Comparison of ENCODE assay signal across 35 cellular contexts in the genomic region with DNA sequence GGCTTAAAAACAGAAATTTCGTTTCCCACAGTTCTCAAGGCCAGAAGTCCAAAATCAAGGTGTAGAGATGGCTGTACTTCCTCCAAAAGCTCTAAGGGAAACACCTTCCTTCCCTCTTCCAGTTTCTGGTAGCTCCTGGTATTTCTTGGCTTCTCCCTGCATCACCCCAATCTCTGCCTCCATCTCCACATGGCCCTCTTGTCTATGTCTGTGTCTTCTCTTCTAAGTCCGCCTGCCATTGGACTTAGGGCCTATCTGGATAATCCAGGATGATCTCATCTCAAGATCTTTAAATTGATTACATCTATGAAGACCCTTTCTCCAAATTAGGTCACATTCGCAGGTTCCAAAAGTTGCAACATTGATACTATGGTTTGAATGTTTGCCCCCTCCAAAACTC.
"Had no signal": no experiment of that assay in that cellular context is flagged by ENCODE, and none has a peak within 500 bp of the region (broad histone marks: within the 10 kb centered on the region; RNA-seq: fewer than 3 reads in every experiment).

No MANE protein-coding gene starts in this region.

- H3K4me3 ChIP-seq: ascending aorta, cardiac muscle cell had no signal

- H3K27me3 Mint-ChIP-seq: activated CD4-positive, alpha-beta T cell treated with anti-CD3 and anti-CD28 coated beads for 36 hours; activated CD4-positive, alpha-beta T cell treated with anti-CD3 and anti-CD28 coated beads, Interleukin-2, amount 10 ng/mL, durations not matched to agents 7 days and 5 days; activated CD8-positive, alpha-beta memory T cell treated with anti-CD3 and anti-CD28 coated beads, Interleukin-2, amount 10 ng/mL, durations not matched to agents 7 days and 5 days; activated naive CD4-positive, alpha-beta T cell treated with anti-CD3 and anti-CD28 coated beads, Interleukin-2, amount 10 ng/mL, durations not matched to agents 7 days and 5 days; activated naive CD4-positive, alpha-beta T cell treated with anti-CD3 and anti-CD28 coated beads, Interleukin-2, amount 50 U/mL, for 24 hours; activated naive CD8-positive, alpha-beta T cell; activated naive CD8-positive, alpha-beta T cell treated with anti-CD3 and anti-CD28 coated beads, Interleukin-2, amount 10 ng/mL, durations not matched to agents 7 days and 5 days; activated naive CD8-positive, alpha-beta T cell treated with anti-CD3 and anti-CD28 coated beads, Interleukin-2, amount 50 U/mL, for 24 hours; activated T-cell treated with anti-CD3 and anti-CD28 coated beads, Interleukin-2, amount 50 U/mL, for 24 hours; brain had no signal

- H3K27me3 ChIP-seq: ascending aorta, cardiac muscle cell had no signal

- H3K36me3 Mint-ChIP-seq: activated CD8-positive, alpha-beta memory T cell treated with anti-CD3 and anti-CD28 coated beads, Interleukin-2, amount 10 ng/mL, durations not matched to agents 7 days and 5 days; activated naive CD4-positive, alpha-beta T cell treated with anti-CD3 and anti-CD28 coated beads, Interleukin-2, amount 10 ng/mL, durations not matched to agents 7 days and 5 days; activated naive CD4-positive, alpha-beta T cell treated with anti-CD3 and anti-CD28 coated beads, Interleukin-2, amount 50 U/mL, for 24 hours; activated naive CD8-positive, alpha-beta T cell; activated naive CD8-positive, alpha-beta T cell treated with anti-CD3 and anti-CD28 coated beads, Interleukin-2, amount 10 ng/mL, durations not matched to agents 7 days and 5 days; brain; WTC11 had no signal

- H3K4me1 ChIP-seq: ascending aorta had no signal

- H3K4me3 Mint-ChIP-seq: activated CD4-positive, alpha-beta memory T cell treated with anti-CD3 and anti-CD28 coated beads, Interleukin-2, amount 10 ng/mL, durations not matched to agents 7 days and 5 days; activated CD4-positive, alpha-beta T cell treated with anti-CD3 and anti-CD28 coated beads for 36 hours; activated CD4-positive, alpha-beta T cell treated with anti-CD3 and anti-CD28 coated beads, Interleukin-2, amount 10 ng/mL, durations not matched to agents 7 days and 5 days; activated CD8-positive, alpha-beta memory T cell treated with anti-CD3 and anti-CD28 coated beads, Interleukin-2, amount 10 ng/mL, durations not matched to agents 7 days and 5 days; activated CD8-positive, alpha-beta T cell treated with anti-CD3 and anti-CD28 coated beads, Interleukin-2, amount 10 ng/mL, durations not matched to agents 7 days and 5 days; activated naive CD4-positive, alpha-beta T cell treated with anti-CD3 and anti-CD28 coated beads, Interleukin-2, amount 10 ng/mL, durations not matched to agents 7 days and 5 days; activated naive CD4-positive, alpha-beta T cell treated with anti-CD3 and anti-CD28 coated beads, Interleukin-2, amount 50 U/mL, for 24 hours; activated naive CD8-positive, alpha-beta T cell; activated naive CD8-positive, alpha-beta T cell treated with anti-CD3 and anti-CD28 coated beads, Interleukin-2, amount 10 ng/mL, durations not matched to agents 7 days and 5 days; activated naive CD8-positive, alpha-beta T cell treated with anti-CD3 and anti-CD28 coated beads, Interleukin-2, amount 50 U/mL, for 24 hours; activated T-cell treated with anti-CD3 and anti-CD28 coated beads, Interleukin-2, amount 50 U/mL, for 24 hours; brain; central memory CD8-positive, alpha-beta T cell; T-helper 1 cell treated with Interleukin-12 subunit alpha and Interleukin-12 subunit beta and Interleukin-4 antibody, amounts not matched to agents 30 μg/mL and 1 μg/mL, for 36 hours; WTC11 had no signal

- H3K9me3 Mint-ChIP-seq: activated CD4-positive, alpha-beta memory T cell treated with anti-CD3 and anti-CD28 coated beads, Interleukin-2, amount 10 ng/mL, durations not matched to agents 7 days and 5 days; activated CD4-positive, alpha-beta T cell treated with anti-CD3 and anti-CD28 coated beads, Interleukin-2, amount 10 ng/mL, durations not matched to agents 7 days and 5 days; activated naive CD4-positive, alpha-beta T cell treated with anti-CD3 and anti-CD28 coated beads, Interleukin-2, amount 10 ng/mL, durations not matched to agents 7 days and 5 days; activated naive CD4-positive, alpha-beta T cell treated with anti-CD3 and anti-CD28 coated beads, Interleukin-2, amount 50 U/mL, for 24 hours; activated naive CD8-positive, alpha-beta T cell treated with anti-CD3 and anti-CD28 coated beads, Interleukin-2, amount 10 ng/mL, durations not matched to agents 7 days and 5 days; activated naive CD8-positive, alpha-beta T cell treated with anti-CD3 and anti-CD28 coated beads, Interleukin-2, amount 50 U/mL, for 24 hours; activated T-cell treated with anti-CD3 and anti-CD28 coated beads, Interleukin-2, amount 50 U/mL, for 24 hours; activated T-helper 2 cell treated with anti-CD3 and anti-CD28 coated beads, Interferon-gamma antibody, Interleukin-2, Interleukin-4, amounts not matched to agents 10 μg/mL and 5 μg/mL and 100 μg/mL, durations not matched to agents 14 hours and 24 hours and 36 hours; central memory CD8-positive, alpha-beta T cell; T-helper 1 cell treated with Interleukin-12 subunit alpha and Interleukin-12 subunit beta and Interleukin-4 antibody, amounts not matched to agents 30 μg/mL and 1 μg/mL, for 36 hours had no signal

- H3K27ac ChIP-seq: ascending aorta, cardiac muscle cell, VCaP had no signal

- H3K9me3 ChIP-seq: ascending aorta had no signal

- H3K36me3 ChIP-seq: ascending aorta, cardiac muscle cell had no signal

- H3K27ac Mint-ChIP-seq: activated CD4-positive, alpha-beta memory T cell treated with anti-CD3 and anti-CD28 coated beads, Interleukin-2, amount 10 ng/mL, durations not matched to agents 7 days and 5 days; activated CD4-positive, alpha-beta T cell treated with anti-CD3 and anti-CD28 coated beads for 36 hours; activated CD4-positive, alpha-beta T cell treated with anti-CD3 and anti-CD28 coated beads, Interleukin-2, amount 10 ng/mL, durations not matched to agents 7 days and 5 days; activated CD8-positive, alpha-beta memory T cell treated with anti-CD3 and anti-CD28 coated beads, Interleukin-2, amount 10 ng/mL, durations not matched to agents 7 days and 5 days; activated CD8-positive, alpha-beta T cell treated with anti-CD3 and anti-CD28 coated beads, Interleukin-2, amount 10 ng/mL, durations not matched to agents 7 days and 5 days; activated naive CD4-positive, alpha-beta T cell treated with anti-CD3 and anti-CD28 coated beads, Interleukin-2, amount 10 ng/mL, durations not matched to agents 7 days and 5 days; activated naive CD4-positive, alpha-beta T cell treated with anti-CD3 and anti-CD28 coated beads, Interleukin-2, amount 50 U/mL, for 24 hours; activated naive CD8-positive, alpha-beta T cell; activated naive CD8-positive, alpha-beta T cell treated with anti-CD3 and anti-CD28 coated beads, Interleukin-2, amount 10 ng/mL, durations not matched to agents 7 days and 5 days; activated naive CD8-positive, alpha-beta T cell treated with anti-CD3 and anti-CD28 coated beads, Interleukin-2, amount 50 U/mL, for 24 hours; activated T-cell treated with anti-CD3 and anti-CD28 coated beads, Interleukin-2, amount 50 U/mL, for 24 hours; activated T-helper 2 cell treated with anti-CD3 and anti-CD28 coated beads, Interferon-gamma antibody, Interleukin-2, Interleukin-4, amounts not matched to agents 10 μg/mL and 5 μg/mL and 100 μg/mL, durations not matched to agents 14 hours and 24 hours and 36 hours; brain; T-helper 1 cell treated with Interleukin-12 subunit alpha and Interleukin-12 subunit beta and Interleukin-4 antibody, amounts not matched to agents 30 μg/mL and 1 μg/mL, for 36 hours; WTC11 had no signal

- DNase-seq: activated CD4-positive, alpha-beta memory T cell treated with anti-CD3 and anti-CD28 coated beads, Interleukin-2, amount 10 ng/mL, durations not matched to agents 7 days and 5 days; activated CD4-positive, alpha-beta T cell treated with anti-CD3 and anti-CD28 coated beads for 1 hour; activated CD4-positive, alpha-beta T cell treated with anti-CD3 and anti-CD28 coated beads for 36 hours; activated CD4-positive, alpha-beta T cell treated with anti-CD3 and anti-CD28 coated beads for 48 hours; activated CD4-positive, alpha-beta T cell treated with anti-CD3 and anti-CD28 coated beads, Interleukin-2, amount 10 ng/mL, durations not matched to agents 7 days and 5 days; activated CD4-positive, alpha-beta T cell treated with anti-CD3 and anti-CD28 coated beads, Interleukin-2, amount 50 U/mL, for 48 hours; activated CD4-positive, CD25-positive, alpha-beta regulatory T cell; activated CD8-positive, alpha-beta memory T cell treated with anti-CD3 and anti-CD28 coated beads for 24 hours; activated CD8-positive, alpha-beta memory T cell treated with anti-CD3 and anti-CD28 coated beads, Interleukin-2, amount 10 ng/mL, durations not matched to agents 7 days and 5 days; activated CD8-positive, alpha-beta memory T cell treated with anti-CD3 and anti-CD28 coated beads, Interleukin-2, amount 50 U/mL, for 48 hours; activated CD8-positive, alpha-beta T cell treated with anti-CD3 and anti-CD28 coated beads, Interleukin-2, amount 10 ng/mL, durations not matched to agents 7 days and 5 days; activated effector memory CD4-positive, alpha-beta T cell treated with Interleukin-2 at 50 U/mL for 16 hours; activated gamma-delta T cell; activated naive CD4-positive, alpha-beta T cell treated with anti-CD3 and anti-CD28 coated beads, Interleukin-2, amount 10 ng/mL, durations not matched to agents 7 days and 5 days; activated naive CD4-positive, alpha-beta T cell treated with Interleukin-2 at 50 U/mL for 16 hours; activated naive CD8-positive, alpha-beta T cell treated with anti-CD3 and anti-CD28 coated beads, Interleukin-2, amount 10 ng/mL, durations not matched to agents 7 days and 5 days; activated naive CD8-positive, alpha-beta T cell treated with anti-CD3 and anti-CD28 coated beads, Interleukin-2, amount 50 U/mL, for 24 hours; activated T-cell treated with anti-CD3 and anti-CD28 coated beads, Interleukin-2, amount 50 U/mL, for 24 hours; activated T-cell treated with anti-CD3 and anti-CD28 coated beads, Interleukin-2, amount 50 U/mL, for 48 hours; amygdala; anterior cingulate cortex; caudate nucleus; T-helper 1 cell; T1000 had no signal

- ATAC-seq: activated CD4-positive, alpha-beta T cell treated with anti-CD3 and anti-CD28 coated beads for 36 hours; activated CD4-positive, CD25-positive, alpha-beta regulatory T cell treated with anti-CD3 and anti-CD28 coated beads, Interleukin-2, amount 50 U/mL, for 24 hours; activated CD8-positive, alpha-beta memory T cell treated with anti-CD3 and anti-CD28 coated beads, Interleukin-2, amount 10 ng/mL, durations not matched to agents 7 days and 5 days; activated CD8-positive, alpha-beta T cell treated with anti-CD3 and anti-CD28 coated beads, Interleukin-2, amount 10 ng/mL, durations not matched to agents 7 days and 5 days; activated naive CD8-positive, alpha-beta T cell treated with anti-CD3 and anti-CD28 coated beads, Interleukin-2, amount 50 U/mL, for 24 hours; WTC11 had no signal

- H3K4me1 Mint-ChIP-seq: activated CD4-positive, alpha-beta memory T cell treated with anti-CD3 and anti-CD28 coated beads, Interleukin-2, amount 10 ng/mL, durations not matched to agents 7 days and 5 days; activated CD4-positive, alpha-beta T cell treated with anti-CD3 and anti-CD28 coated beads for 36 hours; activated CD4-positive, alpha-beta T cell treated with anti-CD3 and anti-CD28 coated beads, Interleukin-2, amount 10 ng/mL, durations not matched to agents 7 days and 5 days; activated CD8-positive, alpha-beta memory T cell treated with anti-CD3 and anti-CD28 coated beads, Interleukin-2, amount 10 ng/mL, durations not matched to agents 7 days and 5 days; activated naive CD4-positive, alpha-beta T cell treated with anti-CD3 and anti-CD28 coated beads, Interleukin-2, amount 10 ng/mL, durations not matched to agents 7 days and 5 days; activated naive CD4-positive, alpha-beta T cell treated with anti-CD3 and anti-CD28 coated beads, Interleukin-2, amount 50 U/mL, for 24 hours; activated naive CD8-positive, alpha-beta T cell treated with anti-CD3 and anti-CD28 coated beads, Interleukin-2, amount 10 ng/mL, durations not matched to agents 7 days and 5 days; activated naive CD8-positive, alpha-beta T cell treated with anti-CD3 and anti-CD28 coated beads, Interleukin-2, amount 50 U/mL, for 24 hours; brain; central memory CD8-positive, alpha-beta T cell; WTC11 had no signal
